ENCODE assay signal across 1 cellular context in genomic region chr4:7903686-7904085, GRCh38.
TF ChIP-seq lines count a peak whose summit lies in the region.

No MANE protein-coding gene starts in this region.

TF ChIP-seq in WTC11, 78 proteins besides CTCF, POLR2A, EP300 and RAD21 (continued from another document):
- no peak for TF ChIP-seq ZNF425 (CRISPR knock-in tag; conservative IDR thresholded peaks at IDR 0.05)
- TF ChIP-seq PREB (CRISPR knock-in tag; IDR thresholded peaks at IDR 0.05; ENCODE audit: borderline replicate concordance): no peak
